ENCODE assay signal across 9 cellular contexts in the genomic region with DNA sequence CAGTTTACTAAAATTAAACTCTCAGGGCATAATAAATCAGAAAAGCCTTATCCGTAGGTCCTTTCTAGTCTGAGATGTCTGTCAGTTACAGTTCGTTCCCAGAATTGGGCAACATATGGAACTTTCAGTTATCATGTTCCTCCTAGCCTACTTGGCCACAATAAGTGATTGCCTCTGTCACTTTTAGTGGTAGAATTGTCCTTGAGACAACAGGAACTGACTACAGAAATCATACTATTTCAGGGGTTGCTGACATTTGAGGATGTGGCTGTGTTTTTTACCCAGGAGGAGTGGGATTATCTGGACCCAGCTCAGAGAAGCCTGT. TPM values are rescaled to one million over a fixed set of nuclear protein-coding genes. Genes with fewer than 3 reads are reported as not detected.
DNase-seq lines count a peak whose midpoint lies in the region; ATAC-seq and TF ChIP-seq lines count a peak whose summit lies in the region.
"Had no signal": no experiment of that assay in that cellular context is flagged by ENCODE, and none has a peak within 500 bp of the region (broad histone marks: within the 10 kb centered on the region; RNA-seq: fewer than 3 reads in every experiment).

No MANE protein-coding gene starts in this region.

- WGBS in prostate gland: 0% methylated on average over 2 of the region's 2 CpGs

- no peak for DNase-seq in Panc1 (ENCODE audit: low read depth, low spot score)
- no peak for DNase-seq in epithelial cell of esophagus (ENCODE audit: low read depth)
- no peak for DNase-seq in prostate gland (ENCODE audit: low spot score)
- no peak for DNase-seq in GM13977 (ENCODE audit: low spot score)
- no peak for DNase-seq in NCI-H510A (lab: John Stamatoyannopoulos, UW)
- DNase-seq in nucleus accumbens (lab: John Stamatoyannopoulos, UW): no peak

- TF ChIP-seq CTCF in GM12875 (IDR thresholded peaks at IDR 0.05; ENCODE audit: borderline replicate concordance, insufficient read depth, low read depth, low read length): no peak
- no peak for TF ChIP-seq CTCF in Panc1 (IDR thresholded peaks at IDR 0.05)
- TF ChIP-seq CTCF in epithelial cell of esophagus (IDR thresholded peaks at IDR 0.05; ENCODE audit: insufficient read depth, low read depth, low read length, missing control alignments): no peak
- TF ChIP-seq CTCF in prostate gland (IDR thresholded peaks at IDR 0.05): no peak
- no peak for TF ChIP-seq CTCF in GM13977 (IDR thresholded peaks at IDR 0.05; ENCODE audit: extremely low read depth, insufficient read depth, missing control alignments)

- H3K9me3 ChIP-seq in Panc1 (ENCODE audit: control insufficient read depth, insufficient read depth, low read depth, low read length) (peaks cover 40% of the 10 kb centered on the region), prostate gland (no peaks in the 10 kb centered on the region)

- BruUV-seq in Panc1 (replicated peaks; lab: Mats Ljungman, UMichigan): no TSS peak

- TF ChIP-seq POLR2A in prostate gland (IDR thresholded peaks at IDR 0.05): no peak

- peak overlapping the region; percentile 72 for H3K27ac ChIP-seq in Panc1 (ENCODE audit: low read length)
- H3K27ac ChIP-seq in prostate gland: peak overlapping the region; percentile 85 to 90

- ATAC-seq in Panc1 (no peak), HG03354 (IDR thresholded peaks at IDR 0.05; ENCODE audit: poor library complexity, severe bottlenecking, unreplicated experiment) (no peak)

- H3K36me3 ChIP-seq in Panc1 (ENCODE audit: control insufficient read depth, insufficient read depth, low read length) (peaks cover 12% of the 10 kb centered on the region), prostate gland (peaks cover 0 to 9% of the 10 kb centered on the region in 2 donors)

- H3K4me1 ChIP-seq in Panc1 (ENCODE audit: control insufficient read depth, insufficient read depth, low read length) (peaks cover 3% of the 10 kb centered on the region; the same call in 1 of the 2 replicates), prostate gland (replicated peaks) (peaks cover 11% of the 10 kb centered on the region)

- intact Hi-C loops in Panc1 (cut with micrococcal nuclease; ENCODE audit: unreplicated experiment): no loop called here
- intact Hi-C loops in prostate gland (cut with DNase I): loop anchor here (5.0 kb wide), 1 partner anchor 133 kb away; the partner anchor contains the start of gene RNF20

- in situ Hi-C loops in Panc1 (cut with HindIII; ENCODE audit: low pct_unique_long_range_greater_than_20kb, low sequenced_read_pairs) (no loop called here), GM13977 (cut with MboI; ENCODE audit: low pct_unique_long_range_greater_than_20kb, low sequenced_read_pairs, unreplicated experiment) (no loop called here)

- CTCF ChIA-PET in Panc1 (lab: Charles Lee): no interaction called here

- H3K27me3 ChIP-seq in Panc1 (ENCODE audit: control insufficient read depth, insufficient read depth, low read length): no peaks in the 10 kb centered on the region
- H3K27me3 ChIP-seq in prostate gland (replicated peaks; ENCODE audit: insufficient read depth): no peaks in the 10 kb centered on the region

- POLR2A ChIA-PET in Panc1 (lab: Charles Lee): no interaction called here

- peak overlapping the region; percentile 57 for H3K4me3 ChIP-seq in GM12875 (ENCODE audit: low read depth, low read length)
- H3K4me3 ChIP-seq in Panc1 (ENCODE audit: low read depth in 2 of 2, low read length in 2 of 2): peak overlapping the region; percentile 85 to 95
- peak overlapping the region; percentile 93 for H3K4me3 ChIP-seq in epithelial cell of esophagus (ENCODE audit: low read length)
- H3K4me3 ChIP-seq in prostate gland: peak overlapping the region; percentile 73 to 77

RNA-seq across cellular contexts. Expression of gene ZNF189, which starts 1.0 kb away (rescaled TPM):
- total RNA-seq in Panc1 (2021; ENCODE audit: unreplicated experiment): 7.0 TPM
- polyA plus RNA-seq in Panc1 (2012; ENCODE audit: insufficient read length): 4.4 TPM
- total RNA-seq in prostate gland: 10 to 100 TPM; 20.9 to 31.4 TPM

RNA-seq across cellular contexts. Expression of gene MRPL50, which starts 1.2 kb away (rescaled TPM):
- total RNA-seq in Panc1 (2021; ENCODE audit: unreplicated experiment) (7.2 TPM), prostate gland (10 to 100 TPM; 10.3 to 12.5 TPM)
- 3.8 TPM for polyA plus RNA-seq in Panc1 (2012; ENCODE audit: insufficient read length)

RNA-seq across cellular contexts. Expression of gene BAAT, which starts 14.8 kb away (rescaled TPM):
- total RNA-seq in Panc1 (2021; ENCODE audit: unreplicated experiment): 0.08 TPM
- polyA plus RNA-seq in Panc1 (2012; ENCODE audit: insufficient read length): not detected
- not detected for total RNA-seq in prostate gland

RNA-seq across cellular contexts. Expression of gene ALDOB, which starts 36.0 kb away (rescaled TPM):
- 0.67 TPM for total RNA-seq in Panc1 (2021; ENCODE audit: unreplicated experiment)
- polyA plus RNA-seq in Panc1 (2012; ENCODE audit: insufficient read length): not detected
- not detected for total RNA-seq in prostate gland
- total RNA-seq: renal cortical epithelial cell had no signal
